In the genomic region with DNA sequence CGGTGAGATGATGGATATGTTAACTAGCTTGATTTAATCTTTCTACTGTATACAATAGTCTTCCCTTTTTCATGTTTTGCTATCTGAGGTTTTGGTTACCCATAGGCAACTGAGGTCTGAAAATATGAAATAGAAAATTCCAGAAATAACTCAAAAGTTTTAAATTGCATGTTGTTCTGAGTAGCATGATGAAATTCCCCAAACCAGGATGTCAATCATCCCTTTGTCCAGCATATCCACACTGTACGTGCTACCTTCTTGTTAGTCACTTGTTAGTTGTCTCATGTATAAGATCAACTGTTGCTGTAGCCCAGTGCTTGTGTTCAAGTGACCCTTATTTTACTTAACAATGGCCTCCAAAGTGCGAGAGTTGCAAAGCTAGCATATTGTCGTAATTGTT, we compare ENCODE assay signal across 23 cellular contexts. TPM values are rescaled to one million over a fixed set of nuclear protein-coding genes. Genes with fewer than 3 reads are reported as not detected.
"Had no signal": no experiment of that assay in that cellular context is flagged by ENCODE, and none has a peak within 500 bp of the region (broad histone marks: within the 10 kb centered on the region; RNA-seq: fewer than 3 reads in every experiment).

No MANE protein-coding gene starts in this region.

- DNase-seq: Karpas-422, KG1, MG63, NCI-H1092, NCI-H1105 treated with DMSO at 0.1 percent for 48 hours, NCI-H1417 treated with DMSO at 0.1 percent for 48 hours, NCI-H146, NCI-H1694 treated with DMSO at 0.1 percent for 48 hours, NCI-H1930, NCI-H2081, NCI-H2107, NCI-H2227 treated with DMSO at 0.1 percent for 48 hours, NCI-H524, NCI-H526 treated with DMSO at 0.1 percent for 48 hours, NCI-H748 treated with DMSO at 0.1 percent for 48 hours, SHP77, SK-N-SH, SW 1271, T-cell had no signal

- H3K4me2 ChIP-seq: SK-N-SH had no signal

- H3K9ac ChIP-seq: SK-N-SH had no signal

- H3K9me3 ChIP-seq: MG63, SK-N-SH had no signal

- H3K36me3 ChIP-seq: MG63 had no signal

- H3K27me3 ChIP-seq: MG63 had no signal

- ATAC-seq: T-cell had no signal

- H3K4me3 ChIP-seq: MG63 had no signal

- H3K27ac ChIP-seq: RWPE1 had no signal

RNA-seq across cellular contexts. Expression of a gene that starts 21.2 kb away (rescaled TPM):
- total RNA-seq: HT-29, NCI-H460, SK-MEL-5, T-cell had no signal
- polyA plus RNA-seq: SK-N-SH had no signal
